In the genomic region with DNA sequence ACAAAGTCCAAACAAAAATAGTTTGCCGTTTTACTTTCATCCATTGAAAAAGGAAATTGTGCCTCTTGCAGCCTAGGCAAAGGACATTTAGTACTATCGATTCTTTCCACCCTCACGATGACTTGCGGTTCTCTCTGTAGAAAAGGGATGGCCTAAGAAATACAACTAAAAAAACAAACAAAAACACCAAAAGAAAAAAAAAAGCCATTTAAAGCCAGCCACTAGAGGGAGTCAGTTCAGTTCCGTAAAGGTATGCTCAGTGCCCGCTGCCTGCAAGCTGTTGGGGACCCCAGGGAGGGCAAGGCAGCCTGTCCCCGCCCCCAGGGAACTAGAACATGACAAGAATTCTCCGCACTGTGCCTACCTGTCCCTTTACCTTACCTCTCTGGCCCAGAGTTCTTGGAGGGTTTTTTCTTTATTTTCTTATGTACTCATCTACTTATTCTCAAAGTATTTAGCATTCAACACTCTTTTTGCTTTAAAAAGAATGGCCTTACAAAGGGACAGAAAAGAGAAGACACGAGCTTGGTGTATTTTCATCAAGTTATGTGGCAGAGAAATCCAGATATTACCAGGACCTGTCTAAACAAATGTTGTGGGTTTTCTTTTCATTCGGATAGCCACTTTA, we compare ENCODE assay signal across 8 cellular contexts. TPM values are rescaled to one million over a fixed set of nuclear protein-coding genes. Genes with fewer than 3 reads are reported as not detected.
DNase-seq lines count a peak whose midpoint lies in the region; ATAC-seq and TF ChIP-seq lines count a peak whose summit lies in the region.

No MANE protein-coding gene starts in this region.

- no peaks in the 10 kb centered on the region for H3K27me3 Mint-ChIP-seq in chondrocyte (ENCODE audit: low read depth)

- H3K27ac Mint-ChIP-seq in chondrocyte (ENCODE audit: unreplicated experiment) = no peak overlapping the region

- no peak for TF ChIP-seq POLR2A in testis (IDR thresholded peaks at IDR 0.05)

- H3K4me3 Mint-ChIP-seq in chondrocyte (ENCODE audit: unreplicated experiment) = peak overlapping the region; percentile 22

- H3K36me3 ChIP-seq in lower lobe of right lung (no peaks in the 10 kb centered on the region), testis (ENCODE audit: low read depth, missing control alignments) (no peaks in the 10 kb centered on the region)

- no peaks in the 10 kb centered on the region for H3K9me3 ChIP-seq in lower lobe of right lung
- H3K9me3 ChIP-seq in testis = no peaks in the 10 kb centered on the region

- DNase-seq in Right ventricle myocardium superior (no peak), cardiac septum (ENCODE audit: low spot score) (no peak), T-helper 2 cell (peak in 3 of 5 experiments; percentile 9 to 87 (median 10)), chondrocyte (ENCODE audit: low spot score) (no peak), lower lobe of right lung (no peak), testis (peak; percentile 34)
- peak; percentile 60 for DNase-seq in Jurkat, Clone E6-1 (ENCODE audit: low read depth, low spot score)
- DNase-seq in activated CD4-positive, CD25-positive, alpha-beta regulatory T cell treated with anti-CD3 and anti-CD28 coated beads, Interleukin-2, amount 50 U/mL, for 72 hours = no peak

- intact Hi-C loops in Right ventricle myocardium superior (cut with DNase I) = no loop called here
- intact Hi-C loops in cardiac septum (cut with DNase I) = no loop called here
- intact Hi-C loops in lower lobe of right lung (cut with DNase I) = no loop called here
- intact Hi-C loops in testis (cut with DNase I; ENCODE audit: low total_unique reads) = no loop called here

- H3K4me1 Mint-ChIP-seq in chondrocyte (ENCODE audit: low read depth) = peaks cover 15% of the 10 kb centered on the region

- H3K4me3 ChIP-seq in Jurkat, Clone E6-1 (ENCODE audit: low read length) = no peak overlapping the region
- H3K4me3 ChIP-seq in lower lobe of right lung (no peak overlapping the region), testis (no peak overlapping the region)

- 32 to 33% methylated on average over 10 of the region's 10 CpGs for WGBS in testis, 2 donors

- peak; percentile 95 for TF ChIP-seq CTCF in chondrocyte (IDR thresholded peaks at IDR 0.05)
- TF ChIP-seq CTCF in lower lobe of right lung (IDR thresholded peaks at IDR 0.05) = peak; percentile 69
- peak; percentile 40 to 80 (median 60) for TF ChIP-seq CTCF in testis (IDR thresholded peaks at IDR 0.05)

- H3K36me3 Mint-ChIP-seq in chondrocyte (ENCODE audit: low read depth) = no peaks in the 10 kb centered on the region

- H3K4me1 ChIP-seq in lower lobe of right lung = peaks cover 10% of the 10 kb centered on the region
- peaks cover 8% of the 10 kb centered on the region for H3K4me1 ChIP-seq in testis

- H3K27ac ChIP-seq in lower lobe of right lung (no peak overlapping the region), testis (peak overlapping the region in 1 of 2 donors; percentile 46)

- no peaks in the 10 kb centered on the region for H3K9me3 Mint-ChIP-seq in chondrocyte (ENCODE audit: low read depth)

- ATAC-seq in Right ventricle myocardium superior (ENCODE audit: poor library complexity) (peak; percentile 42), lower lobe of right lung (peak; percentile 59 to 61)

- no peaks in the 10 kb centered on the region for H3K27me3 ChIP-seq in lower lobe of right lung (ENCODE audit: low read depth)
- no peaks in the 10 kb centered on the region for H3K27me3 ChIP-seq in testis

RNA-seq across cellular contexts. Expression of gene NR2E3, which starts 29.9 kb away (rescaled TPM):
- total RNA-seq in Right ventricle myocardium superior (0.70 TPM), cardiac septum (not detected), chondrocyte (not detected in 3 replicates), lower lobe of right lung (not detected), testis (1 to 10 TPM; 4.3 to 4.8 TPM)
- polyA plus RNA-seq in Jurkat, Clone E6-1 (2012; ENCODE audit: insufficient read depth, insufficient read length) = not detected
- polyA plus RNA-seq in testis (ENCODE audit: insufficient read depth, low read depth, low replicate concordance) = 1.2 TPM

Comparison
In these comparisons a context has a peak if more than half of its experiments do, and no peak if none do; other contexts are left out.
1. DNase-seq: peak in Jurkat, Clone E6-1 (single experiment), T-helper 2 cell (3 of 5) and testis (single experiment); none in Right ventricle myocardium superior (single experiment), cardiac septum (single experiment), chondrocyte (single experiment), lower lobe of right lung (single experiment) and activated CD4-positive, CD25-positive, alpha-beta regulatory T cell treated with anti-CD3 and anti-CD28 coated beads, Interleukin-2, amount 50 U/mL, for 72 hours (single experiment).
2. Peak in every context shown above with its lines, with median percentiles within 50 percentile points of each other: CTCF ChIP-seq.